ENCODE assay signal across 29 cellular contexts in genomic region chr4:157776930-157777329, GRCh38.
"Had no signal": no experiment of that assay in that cellular context is flagged by ENCODE, and none has a peak within 500 bp of the region (broad histone marks: within the 10 kb centered on the region; RNA-seq: fewer than 3 reads in every experiment).

No MANE protein-coding gene starts in this region.

- H3K27ac ChIP-seq: left lung, neural progenitor cell, neutrophil, ovary, right atrium auricular region, skin epidermis, spleen, suprapubic skin, thoracic aorta, tibial artery, upper lobe of right lung had no signal

- H3K4me1 Mint-ChIP-seq: mesothelial cell of epicardium; naive B cell; natural killer cell; nephron progenitor cell; stimulated activated effector memory CD8-positive, alpha-beta T cell treated with anti-CD3 and anti-CD28 coated beads, Interleukin-12 subunit alpha, Interleukin-12 subunit beta, amount 100 ng/mL, for 72 hours had no signal

- DNase-seq: hippocampal formation; kidney glomerular epithelial cell; left cardiac atrium; left lung; mesendoderm; naive B cell; natural killer cell; nephron progenitor cell; occipital lobe; ovary; spleen; stimulated activated CD4-positive, alpha-beta T cell treated with anti-CD3 and anti-CD28 coated beads, Interleukin-4, amount 100 ng/mL, for 24 hours; stimulated activated naive CD4-positive, alpha-beta T cell; tibial artery; trophoblast cell; upper lobe of right lung had no signal

- H3K27me3 Mint-ChIP-seq: naive B cell; progenitor cell of endocrine pancreas; stimulated activated naive CD8-positive, alpha-beta T cell treated with anti-CD3 and anti-CD28 coated beads, Interleukin-15, Interleukin-2, amounts not matched to agents 100 ng/mL and 50 ng/mL, for 24 hours had no signal

- H3K36me3 Mint-ChIP-seq: mesothelial cell of epicardium; naive B cell; natural killer cell; neural progenitor cell; stimulated activated effector memory CD8-positive, alpha-beta T cell treated with anti-CD3 and anti-CD28 coated beads, Interleukin-12 subunit alpha, Interleukin-12 subunit beta, amount 100 ng/mL, for 72 hours had no signal

- H3K27me3 ChIP-seq: left lung, neural progenitor cell, neutrophil, ovary, right atrium auricular region, spleen, suprapubic skin, tibial artery, upper lobe of right lung had no signal

- H2AFZ ChIP-seq: neural progenitor cell had no signal

- FAIRE-seq: keratinocyte, urothelium cell line had no signal

- H3K4me2 ChIP-seq: neural progenitor cell had no signal

- H3K4me3 Mint-ChIP-seq: mesothelial cell of epicardium; naive B cell; natural killer cell; nephron progenitor cell; neural progenitor cell; stimulated activated effector memory CD8-positive, alpha-beta T cell treated with anti-CD3 and anti-CD28 coated beads, Interleukin-12 subunit alpha, Interleukin-12 subunit beta, amount 100 ng/mL, for 72 hours; stimulated activated naive CD8-positive, alpha-beta T cell treated with anti-CD3 and anti-CD28 coated beads, Interleukin-15, Interleukin-2, amounts not matched to agents 100 ng/mL and 50 ng/mL, for 24 hours had no signal

- H3K9ac ChIP-seq: neural progenitor cell had no signal

- H3K9me3 ChIP-seq: left lung, neutrophil, ovary, suprapubic skin, thoracic aorta, tibial artery, upper lobe of right lung had no signal

- H3K27ac Mint-ChIP-seq: mesothelial cell of epicardium; naive B cell; natural killer cell; nephron progenitor cell; neural progenitor cell; progenitor cell of endocrine pancreas; stimulated activated effector memory CD8-positive, alpha-beta T cell treated with anti-CD3 and anti-CD28 coated beads, Interleukin-12 subunit alpha, Interleukin-12 subunit beta, amount 100 ng/mL, for 72 hours; stimulated activated naive CD8-positive, alpha-beta T cell treated with anti-CD3 and anti-CD28 coated beads, Interleukin-15, Interleukin-2, amounts not matched to agents 100 ng/mL and 50 ng/mL, for 24 hours had no signal

- H3K9me3 Mint-ChIP-seq: nephron progenitor cell; stimulated activated naive CD8-positive, alpha-beta T cell treated with anti-CD3 and anti-CD28 coated beads, Interleukin-15, Interleukin-2, amounts not matched to agents 100 ng/mL and 50 ng/mL, for 24 hours had no signal

- H3K4me3 ChIP-seq: left lung, lung, neural progenitor cell, ovary, right atrium auricular region, skin epidermis, spleen, suprapubic skin, thoracic aorta, tibial artery, upper lobe of right lung had no signal

- H3K36me3 ChIP-seq: left lung, neural progenitor cell, neutrophil, ovary, right atrium auricular region, spleen, suprapubic skin, thoracic aorta, tibial artery, upper lobe of right lung had no signal

- H3K4me1 ChIP-seq: left lung, right atrium auricular region, spleen, suprapubic skin, tibial artery, upper lobe of right lung had no signal
